23 cellular contexts compared by ENCODE assay signal in the genomic region with DNA sequence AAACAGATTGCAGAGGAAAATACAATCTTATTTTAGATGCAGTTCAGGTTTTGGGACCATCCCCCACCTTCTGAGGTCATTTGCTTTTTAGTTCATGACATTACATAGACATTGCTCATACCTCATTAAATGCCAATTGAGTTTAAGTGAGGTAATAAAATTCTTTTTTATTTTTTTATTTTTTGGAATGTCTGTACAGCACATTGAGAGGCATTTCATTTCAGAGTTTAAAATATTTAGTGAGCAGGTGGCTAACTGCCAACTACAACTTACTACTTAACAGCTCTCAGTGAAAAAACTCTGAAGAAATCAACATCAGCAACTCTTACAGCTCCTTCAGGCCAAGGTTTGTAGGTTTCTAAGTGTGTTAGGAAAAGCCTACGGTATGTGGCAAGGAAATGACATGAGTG.
A peak's percentile ranks its signal among the peaks of the same experiment; 100 is the strongest.
DNase-seq lines count a peak whose midpoint lies in the region; ATAC-seq, FAIRE-seq and TF ChIP-seq lines count a peak whose summit lies in the region.
"Had no signal": no experiment of that assay in that cellular context is flagged by ENCODE, and none has a peak within 500 bp of the region (broad histone marks: within the 10 kb centered on the region; RNA-seq: fewer than 3 reads in every experiment).

No MANE protein-coding gene starts in this region.

- H3K27me3 ChIP-seq in endothelial cell of umbilical vein (ENCODE audit: control insufficient read depth in 2 of 2, insufficient read depth in 2 of 2, low read length in 2 of 2) (no peaks in the 10 kb centered on the region), uterus (no peaks in the 10 kb centered on the region)
- H3K27me3 ChIP-seq: heart right ventricle, ovary, right atrium auricular region, suprapubic skin had no signal

- no peaks in the 10 kb centered on the region for H4K20me1 ChIP-seq in endothelial cell of umbilical vein (replicated peaks; ENCODE audit: control insufficient read depth, extremely low read depth, insufficient read depth, low read length)

- BruUV-seq in endothelial cell of umbilical vein (replicated peaks; lab: Mats Ljungman, UMichigan), result no TSS peak

- H3K9me3 ChIP-seq in endothelial cell of umbilical vein (replicated peaks; ENCODE audit: control insufficient read depth, insufficient read depth, low read length) (no peaks in the 10 kb centered on the region), uterus (no peaks in the 10 kb centered on the region)
- H3K9me3 ChIP-seq: heart right ventricle, ovary, right atrium auricular region, suprapubic skin had no signal

- intact Hi-C loops in endothelial cell of umbilical vein (cut with micrococcal nuclease), result loop anchor here (2.0 to 10.0 kb wide), 2 partner anchors 13 to 675 kb away; a partner anchor contains a TSS
- intact Hi-C loops in uterus (cut with DNase I; ENCODE audit: low total_unique reads), result no loop called here

- no peak overlapping the region for H3K27ac ChIP-seq in endothelial cell of umbilical vein (ENCODE audit: insufficient read depth, low read depth, low read length)
- H3K27ac ChIP-seq in uterus, result no peak overlapping the region
- H3K27ac ChIP-seq: C4-2B, heart right ventricle, ovary, right atrium auricular region, suprapubic skin had no signal

- no peak for TF ChIP-seq CTCF in endothelial cell of umbilical vein (IDR thresholded peaks at IDR 0.05; ENCODE audit: extremely low read depth in 1 of 2, insufficient read depth in 1 of 2, low read depth in 1 of 2, low read length in 2 of 2)
- TF ChIP-seq CTCF in uterus (IDR thresholded peaks at IDR 0.05), result no peak

- no peaks in the 10 kb centered on the region for H3K4me1 ChIP-seq in endothelial cell of umbilical vein (ENCODE audit: control insufficient read depth, extremely low read depth, insufficient read depth, low read length)
- H3K4me1 ChIP-seq in uterus, result no peaks in the 10 kb centered on the region
- H3K4me1 ChIP-seq: heart right ventricle, right atrium auricular region, suprapubic skin had no signal

- H3K9me1 ChIP-seq in endothelial cell of umbilical vein (replicated peaks; ENCODE audit: control insufficient read depth, extremely low read depth, insufficient read depth, low read length), result no peaks in the 10 kb centered on the region

- H3K36me3 ChIP-seq in endothelial cell of umbilical vein (ENCODE audit: control insufficient read depth in 2 of 2, extremely low read depth in 1 of 2, insufficient read depth in 2 of 2, low read length in 2 of 2) (no peaks in the 10 kb centered on the region), uterus (no peaks in the 10 kb centered on the region)
- H3K36me3 ChIP-seq: heart right ventricle, ovary, right atrium auricular region, suprapubic skin had no signal

- no peak overlapping the region for H3K9ac ChIP-seq in endothelial cell of umbilical vein (replicated peaks; ENCODE audit: extremely low read depth, insufficient read depth, low read length)

- no peak overlapping the region for H2AFZ ChIP-seq in endothelial cell of umbilical vein (ENCODE audit: low read depth, low read length)

- no peak for ATAC-seq in HG02981 (IDR thresholded peaks at IDR 0.05; ENCODE audit: unreplicated experiment)
- ATAC-seq: activated T-helper 17 cell treated with anti-CD3 and anti-CD28 coated beads, Interleukin-2, amount 50 U/mL, for 72 hours; heart right ventricle; natural killer cell treated with Interleukin-12 subunit alpha and Interleukin-12 subunit beta and Interleukin-15 and Interleukin-18, amount 100 ng/mL, for 72 hours; stimulated activated naive B cell treated with anti-CD40 and anti-IgM and Interleukin-4, amounts not matched to agents 10 μg/mL and 1 μg/mL and 100 μg/mL, for 72 hours; WTC11 had no signal

- TF ChIP-seq POLR2A in endothelial cell of umbilical vein (IDR thresholded peaks at IDR 0.05; ENCODE audit: low read depth, low read length) (no peak), uterus (IDR thresholded peaks at IDR 0.05) (no peak)

- DNase-seq in DMS79 treated with DMSO at 0.1 percent for 48 hours (lab: John Stamatoyannopoulos, UW) (peak; percentile 97), M059J (ENCODE audit: low read depth) (peak; percentile 81), endothelial cell of umbilical vein (ENCODE audit: low read depth, low spot score) (peak; percentile 17), renal cortical epithelial cell (ENCODE audit: low read depth) (peak; percentile 83), uterus (no peak), LoVo (ENCODE audit: low spot score) (no peak)
- DNase-seq: activated CD8-positive, alpha-beta memory T cell treated with anti-CD3 and anti-CD28 coated beads, Interleukin-2, amount 50 U/mL, for 48 hours; effector CD4-positive, alpha-beta T cell; heart right ventricle; NCI-H2171 treated with DMSO at 0.1 percent for 48 hours; NCI-H524 treated with DMSO at 0.1 percent for 48 hours; ovary; stimulated activated CD4-positive, alpha-beta T cell treated with anti-CD3 and anti-CD28 coated beads, Interleukin-4, amount 100 ng/mL, for 1 hour; stimulated activated naive B cell treated with anti-CD40 and anti-IgM and Interleukin-4, amounts not matched to agents 10 μg/mL and 1 μg/mL and 100 μg/mL, for 72 hours; T1000 had no signal

- CTCF ChIA-PET in endothelial cell of umbilical vein (lab: Charles Lee), result interaction anchor here (1.3 kb wide), 1 partner anchor 9 kb away, joined by 3 read pairs; no protein-coding TSS in a partner anchor

- dilution Hi-C loops in endothelial cell of umbilical vein (cut with MboI; ENCODE audit: extremely low pct_ligation_motif_present, low sequenced_read_pairs), result no loop called here

- H3K4me3 ChIP-seq in endothelial cell of umbilical vein (replicated peaks in 1 of 3; ENCODE audit: insufficient read depth in 1 of 3, low read depth in 1 of 3, low read length in 3 of 3) (no peak overlapping the region), uterus (no peak overlapping the region)
- H3K4me3 ChIP-seq: heart right ventricle, ovary, right atrium auricular region, suprapubic skin had no signal

- H3K4me2 ChIP-seq in endothelial cell of umbilical vein (ENCODE audit: insufficient read depth, low read length), result no peak overlapping the region

- POLR2A ChIA-PET in endothelial cell of umbilical vein (lab: Charles Lee), result no interaction called here

- no peaks in the 10 kb centered on the region for H3K79me2 ChIP-seq in endothelial cell of umbilical vein (ENCODE audit: control insufficient read depth, insufficient read depth, low read length)

- FAIRE-seq in endothelial cell of umbilical vein (lab: Jason Lieb, UNC), result peak; percentile 47
- FAIRE-seq: G401.6 had no signal

TF ChIP-seq in endothelial cell of umbilical vein, 7 proteins besides CTCF, POLR2A, EP300 and RAD21:
- TF ChIP-seq, protein P1, sequence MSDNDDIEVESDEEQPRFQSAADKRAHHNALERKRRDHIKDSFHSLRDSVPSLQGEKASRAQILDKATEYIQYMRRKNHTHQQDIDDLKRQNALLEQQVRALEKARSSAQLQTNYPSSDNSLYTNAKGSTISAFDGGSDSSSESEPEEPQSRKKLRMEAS (IDR thresholded peaks at IDR 0.05; ENCODE audit: insufficient read depth, insufficient read length), result no peak
- no peak for TF ChIP-seq MYC (IDR thresholded peaks at IDR 0.05; ENCODE audit: low read depth, low read length)
- no peak for TF ChIP-seq FOS (IDR thresholded peaks at IDR 0.05; ENCODE audit: borderline replicate concordance, insufficient read depth, low read length)
- no peak for TF ChIP-seq GATA2 (IDR thresholded peaks at IDR 0.05; ENCODE audit: insufficient read depth, insufficient read length, low read depth, low read length)
- TF ChIP-seq EZH2 (IDR thresholded peaks at IDR 0.05; ENCODE audit: borderline replicate concordance, low read depth, low read length, severe bottlenecking), result no peak
- peak; percentile 47 for TF ChIP-seq JUN (IDR thresholded peaks at IDR 0.05; ENCODE audit: borderline replicate concordance, insufficient read depth, insufficient read length, low read depth)
- no peak for TF ChIP-seq POLR2AphosphoS5 (IDR thresholded peaks at IDR 0.05; ENCODE audit: insufficient read depth, low read depth, low read length)

Comparison
In these comparisons a context has a peak if more than half of its experiments do, and no peak if none do; other contexts are left out.
1. DNase-seq: peak in DMS79 treated with DMSO at 0.1 percent for 48 hours (single experiment), M059J (single experiment), endothelial cell of umbilical vein (single experiment) and renal cortical epithelial cell (single experiment); none in uterus (0 of 2) and LoVo (single experiment).